Comparison of ENCODE assay signal across 17 cellular contexts in the genomic region with DNA sequence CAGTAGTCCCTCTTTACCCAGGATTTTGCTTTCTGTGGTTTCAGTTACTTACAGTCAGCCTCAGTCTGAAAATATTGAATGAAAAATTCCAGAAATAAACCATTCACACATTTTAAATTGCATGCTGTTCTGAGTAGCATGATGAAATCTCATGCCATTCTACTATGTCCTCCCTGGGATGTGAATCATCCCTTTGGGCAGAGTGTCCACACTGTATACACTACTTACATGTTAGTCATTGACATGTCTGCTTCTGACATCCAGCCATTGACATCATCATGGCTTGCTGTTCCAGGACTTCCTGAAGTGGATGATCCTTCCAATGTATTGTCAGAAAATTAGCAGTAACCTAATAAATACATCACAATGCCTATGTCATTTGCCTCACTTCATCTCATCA. TPM values are rescaled to one million over a fixed set of nuclear protein-coding genes. Genes with fewer than 3 reads are reported as not detected.
DNase-seq lines count a peak whose midpoint lies in the region; TF ChIP-seq lines count a peak whose summit lies in the region.
"Had no signal": no experiment of that assay in that cellular context is flagged by ENCODE, and none has a peak within 500 bp of the region (broad histone marks: within the 10 kb centered on the region; RNA-seq: fewer than 3 reads in every experiment).

No MANE protein-coding gene starts in this region.

- DNase-seq in GM23248 (peak; percentile 74), RWPE1 (ENCODE audit: low spot score) (peak; percentile 11), fibroblast of lung (ENCODE audit: low read depth in 2 of 2) (peak; percentile 89 to 98), skeletal muscle cell (ENCODE audit: low read depth) (peak; percentile 91), NCI-H526 (lab: John Stamatoyannopoulos, UW) (no peak), cardiac septum (ENCODE audit: low spot score) (no peak), MM.1S (no peak)
- DNase-seq in stimulated activated CD8-positive, alpha-beta memory T cell treated with anti-CD3 and anti-CD28 coated beads, Interleukin-4, amount 100 ng/mL, for 48 hours: no peak
- DNase-seq: C1 segment of cervical spinal cord; colonic mucosa; DMS 273 treated with DMSO at 0.1 percent for 48 hours; naive thymus-derived CD4-positive, alpha-beta T cell; NCI-H1417 treated with DMSO at 0.1 percent for 48 hours; small intestine had no signal

- H3K27me3 ChIP-seq in GM23248 (replicated peaks; ENCODE audit: insufficient read depth): no peaks in the 10 kb centered on the region
- no peaks in the 10 kb centered on the region for H3K27me3 ChIP-seq in fibroblast of lung (ENCODE audit: control insufficient read depth, insufficient read depth, low read length)
- no peaks in the 10 kb centered on the region for H3K27me3 ChIP-seq in MM.1S (replicated peaks; ENCODE audit: insufficient read depth, low read length)
- H3K27me3 ChIP-seq: colonic mucosa, SJSA1 had no signal

- H3K79me2 ChIP-seq in GM23248 (ENCODE audit: insufficient read depth) (no peaks in the 10 kb centered on the region), fibroblast of lung (ENCODE audit: control insufficient read depth, insufficient read depth, low read length) (no peaks in the 10 kb centered on the region), MM.1S (ENCODE audit: low read length) (no peaks in the 10 kb centered on the region)
- H3K79me2 ChIP-seq: parathyroid adenoma had no signal

- H3K9me2 ChIP-seq in GM23248 (ENCODE audit: insufficient read depth): no peaks in the 10 kb centered on the region
- H3K9me2 ChIP-seq in MM.1S (replicated peaks; ENCODE audit: insufficient read depth, low read length): no peaks in the 10 kb centered on the region

- H3K4me3 ChIP-seq in GM23248 (no peak overlapping the region), fibroblast of lung (replicated peaks in 1 of 4; ENCODE audit: control extremely low read depth in 1 of 4, insufficient read depth in 1 of 4, low read depth in 3 of 4, low read length in 4 of 4) (no peak overlapping the region), skeletal muscle cell (ENCODE audit: low read depth, low read length) (no peak overlapping the region), MM.1S (ENCODE audit: low read length) (no peak overlapping the region)
- H3K4me3 ChIP-seq: colonic mucosa, SJSA1 had no signal

- POLR2A ChIA-PET in RWPE1 (lab: Yijun Ruan, JAX; ENCODE audit: low non-redundant PET): no interaction called here

- H3K4me1 ChIP-seq in GM23248 (ENCODE audit: insufficient read depth) (no peaks in the 10 kb centered on the region), fibroblast of lung (ENCODE audit: control insufficient read depth, extremely low read depth, insufficient read depth, low read length) (no peaks in the 10 kb centered on the region), MM.1S (ENCODE audit: low read length) (no peaks in the 10 kb centered on the region)
- H3K4me1 ChIP-seq: colonic mucosa, parathyroid adenoma, SJSA1 had no signal

- H2AFZ ChIP-seq in GM23248 (no peak overlapping the region), fibroblast of lung (ENCODE audit: low read length) (no peak overlapping the region), MM.1S (ENCODE audit: low read length) (no peak overlapping the region)
- H2AFZ ChIP-seq: parathyroid adenoma had no signal

- H3K27ac ChIP-seq in GM23248 (peak overlapping the region; percentile 47), RWPE1 (no peak overlapping the region), fibroblast of lung (ENCODE audit: insufficient read depth, low read length) (peak overlapping the region; percentile 42), MM.1S (ENCODE audit: low read length) (no peak overlapping the region)
- H3K27ac ChIP-seq: colonic mucosa, parathyroid adenoma, SJSA1 had no signal

- H3K4me2 ChIP-seq in GM23248 (ENCODE audit: unreplicated experiment): no peak overlapping the region
- H3K4me2 ChIP-seq in fibroblast of lung (ENCODE audit: extremely low read depth, insufficient read depth, low read length): no peak overlapping the region
- H3K4me2 ChIP-seq in MM.1S (ENCODE audit: low read depth, low read length): no peak overlapping the region

- TF ChIP-seq CTCF in RWPE1 (conservative IDR thresholded peaks at IDR 0.05; ENCODE audit: low read depth) (no peak), fibroblast of lung (conservative IDR thresholded peaks at IDR 0.05 in 1 of 2, IDR thresholded peaks at IDR 0.05 in 1 of 2; ENCODE audit: low read depth in 1 of 2, low read length in 2 of 2) (no peak), MM.1S (IDR thresholded peaks at IDR 0.05; ENCODE audit: low read length) (no peak)

- no peaks in the 10 kb centered on the region for H3K9me3 ChIP-seq in GM23248 (ENCODE audit: low read depth)
- no peaks in the 10 kb centered on the region for H3K9me3 ChIP-seq in fibroblast of lung (ENCODE audit: control insufficient read depth, insufficient read depth, low read depth, low read length)
- H3K9me3 ChIP-seq in MM.1S (replicated peaks; ENCODE audit: insufficient read depth, low read length): no peaks in the 10 kb centered on the region
- H3K9me3 ChIP-seq: colonic mucosa had no signal

- H4K20me1 ChIP-seq in GM23248 (ENCODE audit: insufficient read depth): no peaks in the 10 kb centered on the region
- no peaks in the 10 kb centered on the region for H4K20me1 ChIP-seq in fibroblast of lung (ENCODE audit: control insufficient read depth, extremely low read depth, insufficient read depth, low read length)
- no peaks in the 10 kb centered on the region for H4K20me1 ChIP-seq in MM.1S (ENCODE audit: insufficient read depth, low read length)

- no peaks in the 10 kb centered on the region for H3K36me3 ChIP-seq in GM23248 (ENCODE audit: low read depth)
- no peaks in the 10 kb centered on the region for H3K36me3 ChIP-seq in fibroblast of lung (ENCODE audit: control insufficient read depth, insufficient read depth, low read length)
- H3K36me3 ChIP-seq in MM.1S (replicated peaks; ENCODE audit: insufficient read depth, low read length): no peaks in the 10 kb centered on the region
- H3K36me3 ChIP-seq: colonic mucosa, SJSA1 had no signal

- H3K9ac ChIP-seq in GM23248: 0 out of 2 replicates have a peak overlapping the region, but pooled peaks have one; percentile 21
- H3K9ac ChIP-seq in fibroblast of lung (ENCODE audit: insufficient read depth, low read length): no peak overlapping the region
- no peak overlapping the region for H3K9ac ChIP-seq in MM.1S (ENCODE audit: low read length)
- H3K9ac ChIP-seq: parathyroid adenoma had no signal

- CTCF ChIA-PET in RWPE1 (lab: Yijun Ruan, JAX): no interaction called here

- no peaks in the 10 kb centered on the region for H3F3A ChIP-seq in GM23248 (ENCODE audit: insufficient read depth)
- H3F3A ChIP-seq in MM.1S (ENCODE audit: insufficient read depth, low read length): no peaks in the 10 kb centered on the region

- in situ Hi-C loops in GM23248 (cut with MboI): no loop called here

- intact Hi-C loops in cardiac septum (cut with DNase I): no loop called here

RNA-seq across cellular contexts. Expression of a gene that starts 34.6 kb away (rescaled TPM):
- total RNA-seq in GM23248 (2014; rRNA removed; shearing (Covaris generic)): 0.13 TPM in 1 of 2 replicates, not detected in the other
- polyA plus RNA-seq in GM23248 (2016; fragmentation: Nextera tagmentation; extraction: Ambion mirVana) (0.45 and 0.49 TPM in 2 replicates), fibroblast of lung (0.62 and 0.64 TPM in 2 replicates)
- total RNA-seq in fibroblast of lung (1.3 and 1.7 TPM in 2 replicates), cardiac septum (0.40 TPM)
- 0.37 and 0.48 TPM in 2 replicates for polyA plus RNA-seq in fibroblast of lung (2012)
- polyA minus RNA-seq in fibroblast of lung (ENCODE audit: low replicate concordance): 1.6 TPM in 1 of 2 replicates, not detected in the other
- total RNA-seq: lung microvascular endothelial cell had no signal
- polyA plus RNA-seq: naive thymus-derived CD4-positive, alpha-beta T cell had no signal

Comparison
In these comparisons a context has a peak if more than half of its experiments do, and no peak if none do; other contexts are left out.
1. DNase-seq: peak in GM23248 (single experiment), RWPE1 (single experiment), fibroblast of lung (2 of 2) and skeletal muscle cell (single experiment); none in NCI-H526 (0 of 2), cardiac septum (single experiment), stimulated activated CD8-positive, alpha-beta memory T cell treated with anti-CD3 and anti-CD28 coated beads, Interleukin-4, amount 100 ng/mL, for 48 hours (single experiment) and MM.1S (single experiment).
2. H3K27ac ChIP-seq: peak in GM23248 (single experiment) and fibroblast of lung (single experiment); none in RWPE1 (single experiment) and MM.1S (single experiment).